ENCODE assay signal across 8 cellular contexts in the genomic region with DNA sequence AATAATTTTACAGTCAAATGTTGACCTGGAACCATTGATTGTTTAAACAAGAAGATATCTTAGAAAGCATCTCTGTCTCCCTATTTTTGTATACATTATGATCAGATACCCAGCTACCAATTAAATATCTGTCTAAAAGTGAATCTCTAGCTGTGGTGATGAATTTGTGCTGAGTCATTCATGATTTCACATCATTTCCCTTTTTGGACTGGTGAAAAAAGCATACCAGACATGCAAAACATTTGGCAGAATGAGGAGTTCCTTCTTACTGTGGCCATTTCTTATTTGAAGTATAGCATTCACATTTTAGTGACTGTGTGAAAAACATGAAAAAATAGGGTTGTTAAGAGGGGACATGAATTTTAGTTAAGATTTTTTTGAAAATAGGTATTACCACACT.
A peak's percentile ranks its signal among the peaks of the same experiment; 100 is the strongest.
DNase-seq lines count a peak whose midpoint lies in the region; ATAC-seq lines count a peak whose summit lies in the region.

No MANE protein-coding gene starts in this region.

- DNase-seq in SIG-M5 treated with dmso at 0.1 percent for 504 hours (lab: John Stamatoyannopoulos, UW; ENCODE audit: unreplicated experiment) (peak; percentile 54), myocyte (ENCODE audit: low read depth) (peak; percentile 57), superior temporal gyrus (ENCODE audit: extremely low spot score) (no peak), occipital lobe (lab: John Stamatoyannopoulos, UW) (no peak), NCI-H1436 treated with DMSO at 0.1 percent for 48 hours (lab: John Stamatoyannopoulos, UW) (no peak)
- DNase-seq in activated T-cell treated with anti-CD3 and anti-CD28 coated beads, Interleukin-2, amount 50 U/mL, for 1 hour = no peak

- ATAC-seq in GM18909 (IDR thresholded peaks at IDR 0.05; ENCODE audit: poor library complexity, unreplicated experiment) (peak; percentile 95), HG03045 (IDR thresholded peaks at IDR 0.05; ENCODE audit: unreplicated experiment) (peak; percentile 77)

Comparison
In these comparisons a context has a peak if more than half of its experiments do, and no peak if none do; other contexts are left out.
1. DNase-seq: peak in SIG-M5 treated with dmso at 0.1 percent for 504 hours (single experiment) and myocyte (single experiment); none in superior temporal gyrus (single experiment), occipital lobe (single experiment), activated T-cell treated with anti-CD3 and anti-CD28 coated beads, Interleukin-2, amount 50 U/mL, for 1 hour (single experiment) and NCI-H1436 treated with DMSO at 0.1 percent for 48 hours (single experiment).